In the genomic region with DNA sequence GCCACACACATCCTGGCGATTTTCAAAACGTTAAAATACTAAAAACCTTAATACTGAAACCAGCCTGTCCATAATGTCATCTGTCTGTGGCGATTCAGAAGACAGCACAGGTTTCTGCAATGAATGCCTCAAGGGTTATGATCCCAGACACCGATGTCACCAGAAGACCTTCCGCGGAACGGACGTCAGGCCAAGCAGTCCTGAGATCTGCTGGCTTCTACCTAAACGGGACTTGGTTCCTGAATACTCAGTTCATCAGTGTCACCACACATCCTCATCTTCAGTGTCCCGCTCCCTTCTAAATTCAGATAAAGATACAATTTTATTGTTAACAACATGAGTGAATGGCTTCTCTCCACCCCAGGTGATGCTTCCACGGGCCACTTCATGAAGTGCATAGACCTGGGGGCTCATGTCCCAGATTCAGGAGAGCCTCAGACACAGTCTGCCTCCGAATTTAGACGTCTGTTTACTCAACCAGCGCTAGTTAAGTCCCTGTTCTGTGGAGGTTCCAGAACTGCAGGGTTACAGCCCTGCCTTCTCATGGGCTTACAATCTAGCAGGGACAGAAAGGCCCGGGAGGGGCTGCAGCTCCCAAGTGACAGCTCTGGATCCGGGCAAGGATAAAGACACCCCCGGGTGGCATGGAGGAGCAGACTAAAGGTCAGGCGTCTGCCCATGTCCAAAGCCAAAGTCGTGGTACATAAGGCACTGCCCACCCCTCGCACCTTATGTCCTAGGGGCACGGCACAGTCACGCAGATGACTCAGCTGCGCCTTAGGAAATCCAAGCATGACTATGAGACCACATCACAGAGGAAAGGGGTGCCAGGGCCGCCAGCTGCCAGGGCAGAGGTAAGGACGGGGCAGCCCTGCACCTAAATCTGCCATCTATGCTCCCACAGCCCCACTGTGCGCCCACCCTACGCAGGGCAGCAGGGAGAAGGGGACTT, we compare ENCODE assay signal across 9 cellular contexts.
DNase-seq lines count a peak whose midpoint lies in the region; ATAC-seq and TF ChIP-seq lines count a peak whose summit lies in the region.
"Had no signal": no experiment of that assay in that cellular context is flagged by ENCODE, and none has a peak within 500 bp of the region (broad histone marks: within the 10 kb centered on the region; RNA-seq: fewer than 3 reads in every experiment).

No MANE protein-coding gene starts in this region.

- H3K9ac ChIP-seq in Karpas-422 (ENCODE audit: low read length): no peak overlapping the region

- H3K27ac ChIP-seq in foreskin keratinocyte: peak overlapping the region; percentile 86
- H3K27ac ChIP-seq in sigmoid colon: peak overlapping the region; percentile 73 to 91 (median 86)
- H3K27ac ChIP-seq in Karpas-422 (ENCODE audit: low read length): no peak overlapping the region

- H3K4me1 ChIP-seq in foreskin keratinocyte: peaks cover 20% of the 10 kb centered on the region
- H3K4me1 ChIP-seq in sigmoid colon: peaks cover 0 to 58% (median 39%) of the 10 kb centered on the region in 4 donors
- H3K4me1 ChIP-seq in Karpas-422 (ENCODE audit: low read length): no peaks in the 10 kb centered on the region

- H3K36me3 ChIP-seq in sigmoid colon (peaks cover 0 to 32% (median 15%) of the 10 kb centered on the region in 4 donors), Karpas-422 (ENCODE audit: insufficient read depth, low read length) (peaks cover 9% of the 10 kb centered on the region)

- TF ChIP-seq EP300 in sigmoid colon (IDR thresholded peaks at IDR 0.05): peak in 1 of 4 donors; percentile 9

- H3K4me3 ChIP-seq in WI38 (ENCODE audit: low read depth, low read length): peak overlapping the region; percentile 57
- H3K4me3 ChIP-seq in sigmoid colon: peak overlapping the region in 3 of 4 donors; percentile 20 to 35 (median 24)
- no peak overlapping the region for H3K4me3 ChIP-seq in Karpas-422 (ENCODE audit: low read length)

- DNase-seq in ELR (ENCODE audit: low read depth): peak; percentile 95
- DNase-seq in foreskin keratinocyte: peak; percentile 65 to 82
- no peak for DNase-seq in sigmoid colon
- no peak for DNase-seq in OCI-M2 (lab: John Stamatoyannopoulos, UW; ENCODE audit: unreplicated experiment)
- DNase-seq in NAMALWA (ENCODE audit: low spot score): no peak
- no peak for DNase-seq in Karpas-422
- DNase-seq: KG1 had no signal

- no peaks in the 10 kb centered on the region for H3K9me2 ChIP-seq in Karpas-422 (replicated peaks; ENCODE audit: insufficient read depth, low read length)

- H2AFZ ChIP-seq in Karpas-422 (ENCODE audit: low read length): no peak overlapping the region

- no peak overlapping the region for H3K4me2 ChIP-seq in Karpas-422 (ENCODE audit: low read depth, low read length, poor library complexity, severe bottlenecking)

- peak; percentile 91 for ATAC-seq in foreskin keratinocyte
- no peak for ATAC-seq in HG02870 (IDR thresholded peaks at IDR 0.05; ENCODE audit: unreplicated experiment)

- peaks cover 60% of the 10 kb centered on the region for H4K20me1 ChIP-seq in Karpas-422 (ENCODE audit: insufficient read depth, low read depth, low read length)

- no peaks in the 10 kb centered on the region for H3K27me3 ChIP-seq in foreskin keratinocyte
- H3K27me3 ChIP-seq in sigmoid colon: no peaks in the 10 kb centered on the region
- no peaks in the 10 kb centered on the region for H3K27me3 ChIP-seq in Karpas-422 (ENCODE audit: low read length)

- 90% methylated on average over 27 of the region's 27 CpGs for WGBS in sigmoid colon, 2 donors

- TF ChIP-seq CTCF in WI38 (IDR thresholded peaks at IDR 0.05; ENCODE audit: low read depth, low read length) (no peak), foreskin keratinocyte (conservative IDR thresholded peaks at IDR 0.05) (no peak), sigmoid colon (IDR thresholded peaks at IDR 0.05) (no peak)

- intact Hi-C loops in sigmoid colon (cut with DNase I): no loop called here

- H3K9me3 ChIP-seq in sigmoid colon (no peaks in the 10 kb centered on the region), Karpas-422 (ENCODE audit: low read length) (no peaks in the 10 kb centered on the region)

- H3K79me2 ChIP-seq in Karpas-422 (ENCODE audit: low read length): peaks cover 98% of the 10 kb centered on the region

- TF ChIP-seq POLR2A in sigmoid colon (IDR thresholded peaks at IDR 0.05): no peak

Comparison
In these comparisons a context has a peak if more than half of its experiments do, and no peak if none do; other contexts are left out.
1. DNase-seq: peak in ELR (single experiment) and foreskin keratinocyte (2 of 2); none in sigmoid colon (single experiment), OCI-M2 (single experiment), NAMALWA (single experiment) and Karpas-422 (single experiment).